21 cellular contexts compared by ENCODE assay signal in the genomic region with DNA sequence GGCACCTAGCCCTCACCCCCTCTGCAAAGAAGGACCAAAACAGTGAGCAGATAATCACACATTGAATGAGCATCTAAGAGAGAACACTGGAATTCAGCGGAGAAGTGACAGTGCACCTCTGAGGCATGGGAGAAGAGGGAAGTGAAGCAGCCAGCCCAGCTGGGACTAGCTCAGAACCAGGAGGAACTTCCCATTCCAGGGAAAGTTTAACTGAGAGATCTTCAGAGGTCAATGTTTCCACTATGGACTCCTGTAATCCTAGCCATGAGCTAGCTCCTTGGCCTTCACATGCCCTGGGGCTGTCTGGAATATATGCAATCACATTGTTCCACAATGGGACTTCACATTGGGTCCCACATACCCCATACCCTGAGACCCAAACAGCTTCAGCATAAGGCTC.
"Had no signal": no experiment of that assay in that cellular context is flagged by ENCODE, and none has a peak within 500 bp of the region (broad histone marks: within the 10 kb centered on the region; RNA-seq: fewer than 3 reads in every experiment).

No MANE protein-coding gene starts in this region.

- H3K36me3 ChIP-seq: brain microvascular endothelial cell had no signal

- ATAC-seq: activated CD8-positive, alpha-beta T cell treated with anti-CD3 and anti-CD28 coated beads, Interleukin-2, amount 10 ng/mL, durations not matched to agents 7 days and 5 days; activated naive CD4-positive, alpha-beta T cell treated with anti-CD3 and anti-CD28 coated beads, Interleukin-2, amount 50 U/mL, for 72 hours; T-helper 17 cell had no signal

- H3K27me3 Mint-ChIP-seq: T-helper 17 cell had no signal

- DNase-seq: activated CD4-positive, alpha-beta T cell treated with anti-CD3 and anti-CD28 coated beads for 4 hours; activated CD4-positive, alpha-beta T cell treated with anti-CD3 and anti-CD28 coated beads, Interleukin-2, amount 50 U/mL, for 4 hours; activated CD8-positive, alpha-beta memory T cell treated with anti-CD3 and anti-CD28 coated beads, Interleukin-2, amount 50 U/mL, for 48 hours; activated CD8-positive, alpha-beta T cell treated with anti-CD3 and anti-CD28 coated beads, Interleukin-2, amount 10 ng/mL, durations not matched to agents 7 days and 5 days; activated T-cell treated with anti-CD3 and anti-CD28 coated beads, Interleukin-2, amount 50 U/mL, for 1 hour; cerebellar nuclear complex; Kasumi-1; KBM-7; NCI-H1092; NCI-H1417; NCI-H2029; NCI-H2107; NCI-H2171 treated with DMSO at 0.1 percent for 48 hours; NCI-H226; NCI-H510A; NCI-H69; SHP77 treated with DMSO at 0.1 percent for 48 hours; T-helper 17 cell; T-helper 9 cell had no signal

- H3K27ac Mint-ChIP-seq: activated naive CD4-positive, alpha-beta T cell treated with anti-CD3 and anti-CD28 coated beads, Interleukin-2, amount 50 U/mL, for 72 hours; T-helper 17 cell had no signal

- H3K27ac ChIP-seq: brain microvascular endothelial cell had no signal

- H3K4me3 Mint-ChIP-seq: activated CD8-positive, alpha-beta T cell treated with anti-CD3 and anti-CD28 coated beads, Interleukin-2, amount 10 ng/mL, durations not matched to agents 7 days and 5 days; T-helper 17 cell had no signal

- H3K27me3 ChIP-seq: brain microvascular endothelial cell had no signal
